In genomic region chr7:27739914-27740448, GRCh38 we compare ENCODE assay signal across 8 cellular contexts. TPM values are rescaled to one million over a fixed set of nuclear protein-coding genes. Genes with fewer than 3 reads are reported as not detected.
DNase-seq lines count a peak whose midpoint lies in the region; ATAC-seq and TF ChIP-seq lines count a peak whose summit lies in the region.

TAX1BP1 (plus strand) TSS chr7:27740162; CDS start chr7:27748525, 8,363 bp downstream.

- peaks cover 12% of the 10 kb centered on the region for H3K27me3 Mint-ChIP-seq in nephron progenitor cell (ENCODE audit: low read depth, poor library complexity)
- no peaks in the 10 kb centered on the region for H3K27me3 Mint-ChIP-seq in stimulated activated naive CD8-positive, alpha-beta T cell treated with anti-CD3 and anti-CD28 coated beads, Interleukin-15, amount 100 ng/mL, for 72 hours

- H3K4me3 Mint-ChIP-seq in nephron progenitor cell: peak within 1 kb of the TSS; percentile 89
- H3K4me3 Mint-ChIP-seq in stimulated activated naive CD8-positive, alpha-beta T cell treated with anti-CD3 and anti-CD28 coated beads, Interleukin-15, amount 100 ng/mL, for 72 hours: peak within 1 kb of the TSS; percentile 91 to 95

- no peaks in the 10 kb centered on the region for H3K36me3 ChIP-seq in H7 (replicated peaks; ENCODE audit: control insufficient read depth, insufficient read depth, low read length)

- no peaks in the 10 kb centered on the region for H3K27me3 ChIP-seq in H7 (ENCODE audit: control insufficient read depth, insufficient read depth, low read length)

- H3K27ac Mint-ChIP-seq in nephron progenitor cell: peak within 1 kb of the TSS; percentile 70
- peak within 1 kb of the TSS; percentile 99 for H3K27ac Mint-ChIP-seq in stimulated activated naive CD8-positive, alpha-beta T cell treated with anti-CD3 and anti-CD28 coated beads, Interleukin-15, amount 100 ng/mL, for 72 hours

- peak within 1 kb of the TSS; percentile 92 for H3K4me3 ChIP-seq in H7 (ENCODE audit: insufficient read depth, low read depth, low read length)
- peak within 1 kb of the TSS; percentile 97 for H3K4me3 ChIP-seq in fibroblast of the aortic adventitia (ENCODE audit: low read depth, low read length)

- H3K9me3 Mint-ChIP-seq in nephron progenitor cell: no peaks in the 10 kb centered on the region
- H3K9me3 Mint-ChIP-seq in stimulated activated naive CD8-positive, alpha-beta T cell treated with anti-CD3 and anti-CD28 coated beads, Interleukin-15, amount 100 ng/mL, for 72 hours: no peaks in the 10 kb centered on the region

- H3K36me3 Mint-ChIP-seq in nephron progenitor cell (ENCODE audit: low read depth): no peaks in the 10 kb centered on the region

- peak; percentile 96 for DNase-seq in ELF-1 (ENCODE audit: low read depth, low spot score)
- DNase-seq in H7: peak; percentile 95
- DNase-seq in M059J (ENCODE audit: low read depth): peak; percentile 95
- DNase-seq in SHP77 (lab: John Stamatoyannopoulos, UW): peak; percentile 95
- peak; percentile 94 for DNase-seq in activated effector memory CD4-positive, alpha-beta T cell treated with Interleukin-2 at 50 U/mL for 16 hours
- DNase-seq in fibroblast of the aortic adventitia (ENCODE audit: low read depth): peak; percentile 90
- peak; percentile 94 for DNase-seq in nephron progenitor cell
- peak; percentile 91 to 94 for DNase-seq in stimulated activated naive CD8-positive, alpha-beta T cell treated with anti-CD3 and anti-CD28 coated beads, Interleukin-15, amount 100 ng/mL, for 72 hours

- TF ChIP-seq CTCF in fibroblast of the aortic adventitia (IDR thresholded peaks at IDR 0.05; ENCODE audit: insufficient read depth, low read length) (no peak), nephron progenitor cell (IDR thresholded peaks at IDR 0.05) (no peak)

- peaks cover 46% of the 10 kb centered on the region for H3K4me1 Mint-ChIP-seq in nephron progenitor cell
- H3K4me1 Mint-ChIP-seq in stimulated activated naive CD8-positive, alpha-beta T cell treated with anti-CD3 and anti-CD28 coated beads, Interleukin-15, amount 100 ng/mL, for 72 hours: peaks cover 44% of the 10 kb centered on the region

- ATAC-seq in stimulated activated naive CD8-positive, alpha-beta T cell treated with anti-CD3 and anti-CD28 coated beads, Interleukin-15, amount 100 ng/mL, for 72 hours: peak; percentile 91

RNA-seq across cellular contexts. Expression of gene TAX1BP1, which starts in this region (rescaled TPM):
- 51.6 and 62.2 TPM in 2 replicates for total RNA-seq in H7 (2014; rRNA removed; shearing (Covaris generic))
- total RNA-seq in M059J (2014; rRNA removed; shearing (Covaris generic)): 106 and 139 TPM in 2 replicates
- 94.9 and 102 TPM in 2 replicates for total RNA-seq in fibroblast of the aortic adventitia (ENCODE audit: low replicate concordance)

Comparison
In these comparisons a context has a peak if more than half of its experiments do, and no peak if none do; other contexts are left out.
1. Peak in every context shown above with its lines: DNase-seq, ATAC-seq and H3K4me3 ChIP-seq.